33 cellular contexts compared by ENCODE assay signal in genomic region chr13:112804374-112804773, GRCh38.
A peak's percentile ranks its signal among the peaks of the same experiment; 100 is the strongest.
DNase-seq lines count a peak whose midpoint lies in the region; ATAC-seq, FAIRE-seq and TF ChIP-seq lines count a peak whose summit lies in the region.
"Had no signal": no experiment of that assay in that cellular context is flagged by ENCODE, and none has a peak within 500 bp of the region (broad histone marks: within the 10 kb centered on the region; RNA-seq: fewer than 3 reads in every experiment).

No MANE protein-coding gene starts in this region.

- no peak overlapping the region for H3K4me3 Mint-ChIP-seq in WTC11
- no peak overlapping the region for H3K4me3 Mint-ChIP-seq in mesothelial cell of epicardium
- H3K4me3 Mint-ChIP-seq: activated CD4-positive, alpha-beta T cell treated with anti-CD3 and anti-CD28 coated beads, Interleukin-2, amount 10 ng/mL, durations not matched to agents 24 days and 14 days; activated naive CD8-positive, alpha-beta T cell treated with anti-CD3 and anti-CD28 coated beads for 36 hours; naive thymus-derived CD8-positive, alpha-beta T cell; stimulated activated naive CD8-positive, alpha-beta T cell treated with anti-CD3 and anti-CD28 coated beads, Interleukin-15, amount 100 ng/mL, for 72 hours had no signal

- H3K27me3 ChIP-seq in cardiac muscle cell (no peaks in the 10 kb centered on the region), esophagus squamous epithelium (no peaks in the 10 kb centered on the region)
- H3K27me3 ChIP-seq: ascending aorta, ovary, SJCRH30, spleen had no signal

- TF ChIP-seq POLR2A in esophagus squamous epithelium (IDR thresholded peaks at IDR 0.05), result no peak

- peaks cover 14% of the 10 kb centered on the region for H3K9me3 Mint-ChIP-seq in WTC11
- peaks cover 16% of the 10 kb centered on the region for H3K9me3 Mint-ChIP-seq in mesothelial cell of epicardium

- H3K9me3 ChIP-seq in cardiac muscle cell (ENCODE audit: low read depth), result no peaks in the 10 kb centered on the region
- H3K9me3 ChIP-seq in esophagus squamous epithelium, result peaks cover 0 to 5% (median 0%) of the 10 kb centered on the region in 3 donors
- H3K9me3 ChIP-seq: A549, ovary, SJCRH30, thoracic aorta had no signal

- H3K36me3 Mint-ChIP-seq in WTC11, result peaks cover 43% of the 10 kb centered on the region
- H3K36me3 Mint-ChIP-seq in mesothelial cell of epicardium, result peaks cover 17% of the 10 kb centered on the region

- intact Hi-C loops in left ventricle myocardium superior (cut with micrococcal nuclease) (no loop called here), esophagus squamous epithelium (cut with DNase I) (no loop called here)

- no peak for TF ChIP-seq CTCF in cardiac muscle cell (IDR thresholded peaks at IDR 0.05; ENCODE audit: low read depth, low read length)
- no peak for TF ChIP-seq CTCF in WTC11 (IDR thresholded peaks at IDR 0.05)
- TF ChIP-seq CTCF in mesothelial cell of epicardium (IDR thresholded peaks at IDR 0.05; ENCODE audit: unreplicated experiment), result no peak
- TF ChIP-seq CTCF in esophagus squamous epithelium (IDR thresholded peaks at IDR 0.05), result no peak

- H3K27me3 Mint-ChIP-seq in WTC11 (ENCODE audit: low read depth), result no peaks in the 10 kb centered on the region
- H3K27me3 Mint-ChIP-seq in mesothelial cell of epicardium (ENCODE audit: low read depth), result no peaks in the 10 kb centered on the region
- H3K27me3 Mint-ChIP-seq: activated CD4-positive, alpha-beta T cell treated with anti-CD3 and anti-CD28 coated beads, Interleukin-2, amount 10 ng/mL, durations not matched to agents 24 days and 14 days; activated naive CD8-positive, alpha-beta T cell treated with anti-CD3 and anti-CD28 coated beads for 36 hours; naive thymus-derived CD8-positive, alpha-beta T cell; stimulated activated naive CD8-positive, alpha-beta T cell treated with anti-CD3 and anti-CD28 coated beads, Interleukin-15, amount 100 ng/mL, for 72 hours had no signal

- no peak overlapping the region for H3K4me3 ChIP-seq in cardiac muscle cell
- no peak overlapping the region for H3K4me3 ChIP-seq in esophagus squamous epithelium
- H3K4me3 ChIP-seq: A549, ascending aorta, ovary, SJCRH30, spleen, thoracic aorta had no signal

- POLR2A ChIA-PET in WTC11 (lab: Charles Lee), result no interaction called here

- ATAC-seq in left ventricle myocardium superior (no peak), WTC11 (no peak), HG03025 (IDR thresholded peaks at IDR 0.05; ENCODE audit: low FRiP score, unreplicated experiment) (no peak)
- ATAC-seq: A549; naive thymus-derived CD8-positive, alpha-beta T cell; right cardiac atrium; stimulated activated naive CD8-positive, alpha-beta T cell treated with anti-CD3 and anti-CD28 coated beads, Interleukin-15, amount 100 ng/mL, for 72 hours had no signal

- H3K4me1 ChIP-seq in cardiac muscle cell (ENCODE audit: low read depth) (no peaks in the 10 kb centered on the region), esophagus squamous epithelium (no peaks in the 10 kb centered on the region)
- H3K4me1 ChIP-seq: A549, ascending aorta, SJCRH30 had no signal

- H3K4me1 Mint-ChIP-seq in WTC11 (peaks cover 23% of the 10 kb centered on the region), mesothelial cell of epicardium (peaks cover 9% of the 10 kb centered on the region)

- H3K27ac Mint-ChIP-seq in WTC11 (peak overlapping the region; percentile 25; the same call in 1 of the 2 replicates), mesothelial cell of epicardium (peak overlapping the region; percentile 73)
- H3K27ac Mint-ChIP-seq: activated CD4-positive, alpha-beta T cell treated with anti-CD3 and anti-CD28 coated beads, Interleukin-2, amount 10 ng/mL, durations not matched to agents 24 days and 14 days; activated naive CD8-positive, alpha-beta T cell treated with anti-CD3 and anti-CD28 coated beads for 36 hours had no signal

- peak in 1 of 2 donors; percentile 44 for DNase-seq in cardiac muscle cell (ENCODE audit: low read depth in 1 of 2, low spot score in 1 of 2)
- no peak for DNase-seq in left ventricle myocardium superior
- no peak for DNase-seq in WTC11 (ENCODE audit: low spot score)
- DNase-seq in mesothelial cell of epicardium (ENCODE audit: low spot score in 2 of 2, unreplicated experiment in 2 of 2), result no peak
- no peak for DNase-seq in urothelium cell line (ENCODE audit: low spot score)
- no peak for DNase-seq in esophagus squamous epithelium (lab: John Stamatoyannopoulos, UW)
- DNase-seq in NCI-H2196 (lab: John Stamatoyannopoulos, UW; ENCODE audit: unreplicated experiment), result no peak
- DNase-seq: activated CD4-positive, alpha-beta T cell treated with anti-CD3 and anti-CD28 coated beads, Interleukin-2, amount 10 ng/mL, durations not matched to agents 24 days and 14 days; activated CD8-positive, alpha-beta memory T cell treated with anti-CD3 and anti-CD28 coated beads for 24 hours; activated gamma-delta T cell; activated naive CD8-positive, alpha-beta T cell treated with anti-CD3 and anti-CD28 coated beads for 36 hours; caudate nucleus; cortex of kidney; DMS153; erythroblast; naive thymus-derived CD8-positive, alpha-beta T cell; NCI-H146; NCI-H446 treated with DMSO at 0.1 percent for 48 hours; ovary; right cardiac atrium; RPMI8226; SJCRH30; spleen; stimulated activated CD4-positive, alpha-beta T cell treated with anti-CD3 and anti-CD28 coated beads, Interleukin-2, amount 100 ng/mL, for 24 hours; stimulated activated naive CD8-positive, alpha-beta T cell treated with anti-CD3 and anti-CD28 coated beads, Interleukin-15, amount 100 ng/mL, for 72 hours; T-helper 9 cell; WERI-Rb-1 had no signal

- H3K36me3 ChIP-seq in cardiac muscle cell, result no peaks in the 10 kb centered on the region
- H3K36me3 ChIP-seq in esophagus squamous epithelium, result peaks cover 0 to 38% (median 0%) of the 10 kb centered on the region in 3 donors
- H3K36me3 ChIP-seq: ovary, SJCRH30 had no signal

- 81 to 88% methylated on average over 3 to 5 of the region's 5 CpGs for WGBS in esophagus squamous epithelium, 2 donors

- FAIRE-seq in urothelium cell line (lab: Jason Lieb, UNC), result peak; percentile 46
- FAIRE-seq: A549, GM12891, keratinocyte had no signal

- peak overlapping the region; percentile 60 for H3K27ac ChIP-seq in cardiac muscle cell
- H3K27ac ChIP-seq in esophagus squamous epithelium, result no peak overlapping the region
- H3K27ac ChIP-seq: A549, ascending aorta, ovary, SJCRH30, spleen, thoracic aorta, WERI-Rb-1 had no signal

- CTCF ChIA-PET in WTC11 (lab: Charles Lee), result interaction anchor here (0.8 kb wide), 1 partner anchor 163 kb away, joined by 3 read pairs; no protein-coding TSS in a partner anchor

TF ChIP-seq in WTC11, 78 proteins besides CTCF, POLR2A, EP300 and RAD21:
- TF ChIP-seq ZNF671 (CRISPR knock-in tag; IDR thresholded peaks at IDR 0.05) (no peak), JAZF1 (CRISPR knock-in tag; IDR thresholded peaks at IDR 0.05) (no peak), USF1 (CRISPR knock-in tag; IDR thresholded peaks at IDR 0.05) (no peak), PRRX2 (CRISPR knock-in tag; IDR thresholded peaks at IDR 0.05) (no peak), ARID4B (CRISPR knock-in tag; IDR thresholded peaks at IDR 0.05; ENCODE audit: borderline replicate concordance) (no peak), RELA (CRISPR knock-in tag; IDR thresholded peaks at IDR 0.05; ENCODE audit: borderline replicate concordance) (no peak), NFE2L1 (CRISPR knock-in tag; IDR thresholded peaks at IDR 0.05) (no peak), NR1H2 (CRISPR knock-in tag; IDR thresholded peaks at IDR 0.05) (no peak), TCF7 (CRISPR knock-in tag; IDR thresholded peaks at IDR 0.05; ENCODE audit: low read depth) (no peak), ESRRA (CRISPR knock-in tag; IDR thresholded peaks at IDR 0.05; ENCODE audit: borderline replicate concordance) (no peak), ZNF219 (CRISPR knock-in tag; IDR thresholded peaks at IDR 0.05; ENCODE audit: borderline replicate concordance) (no peak), ELF4 (CRISPR knock-in tag; IDR thresholded peaks at IDR 0.05; ENCODE audit: low read depth) (no peak)
